Comparison of ENCODE assay signal across 31 cellular contexts in genomic region chr6:152600022-152600421, GRCh38.
"Had no signal": no experiment of that assay in that cellular context is flagged by ENCODE, and none has a peak within 500 bp of the region (broad histone marks: within the 10 kb centered on the region; RNA-seq: fewer than 3 reads in every experiment).

No MANE protein-coding gene starts in this region.

- H3K4me1 ChIP-seq: body of pancreas, pancreas, psoas muscle had no signal

- ATAC-seq: activated CD4-positive, CD25-positive, alpha-beta regulatory T cell treated with anti-CD3 and anti-CD28 coated beads, Interleukin-2, amount 50 U/mL, for 24 hours; body of pancreas; esophagus mucosa; pancreas; psoas muscle; stimulated activated naive B cell treated with anti-CD40 and anti-IgM and Interleukin-4, amounts not matched to agents 10 μg/mL and 1 μg/mL and 100 μg/mL, for 72 hours; T-helper 17 cell had no signal

- H3K9me3 ChIP-seq: adrenal gland, body of pancreas, heart left ventricle, lower lobe of right lung, pancreas, psoas muscle, stomach, tibial nerve had no signal

- H3K4me3 Mint-ChIP-seq: activated CD4-positive, alpha-beta memory T cell treated with anti-CD3 and anti-CD28 coated beads for 36 hours; activated naive CD4-positive, alpha-beta T cell treated with anti-CD3 and anti-CD28 coated beads for 36 hours; activated naive CD8-positive, alpha-beta T cell treated with anti-CD3 and anti-CD28 coated beads for 36 hours; activated T-helper 1 cell treated with anti-CD3 and anti-CD28 coated beads, Interleukin-12 subunit alpha, Interleukin-12 subunit beta, Interleukin-2, Interleukin-4 antibody, amounts not matched to agents 30 ng/mL and 10 ng/mL and 1 ng/mL, durations not matched to agents 14 hours and 24 hours and 36 hours; dendritic cell treated with granulocyte-macrophage colony-stimulating factor and Interleukin-4, amounts not matched to agents 40 ng/mL and 50 ng/mL, for 4 days; endodermal cell; stimulated activated naive B cell treated with anti-CD40 and anti-IgM and Interleukin-4, amounts not matched to agents 10 μg/mL and 1 μg/mL and 100 μg/mL, for 72 hours; T-helper 17 cell had no signal

- H3K27ac Mint-ChIP-seq: activated CD4-positive, alpha-beta memory T cell treated with anti-CD3 and anti-CD28 coated beads for 36 hours; activated naive CD4-positive, alpha-beta T cell treated with anti-CD3 and anti-CD28 coated beads for 36 hours; activated naive CD8-positive, alpha-beta T cell treated with anti-CD3 and anti-CD28 coated beads for 36 hours; activated T-helper 1 cell treated with anti-CD3 and anti-CD28 coated beads, Interleukin-12 subunit alpha, Interleukin-12 subunit beta, Interleukin-2, Interleukin-4 antibody, amounts not matched to agents 30 ng/mL and 10 ng/mL and 1 ng/mL, durations not matched to agents 14 hours and 24 hours and 36 hours; dendritic cell treated with granulocyte-macrophage colony-stimulating factor and Interleukin-4, amounts not matched to agents 40 ng/mL and 50 ng/mL, for 4 days; endodermal cell; stimulated activated naive B cell treated with anti-CD40 and anti-IgM and Interleukin-4, amounts not matched to agents 10 μg/mL and 1 μg/mL and 100 μg/mL, for 72 hours; T-helper 17 cell had no signal

- H3K9me3 Mint-ChIP-seq: activated CD4-positive, alpha-beta memory T cell treated with anti-CD3 and anti-CD28 coated beads for 36 hours; activated naive CD4-positive, alpha-beta T cell treated with anti-CD3 and anti-CD28 coated beads for 36 hours; activated naive CD8-positive, alpha-beta T cell treated with anti-CD3 and anti-CD28 coated beads for 36 hours; activated T-helper 1 cell treated with anti-CD3 and anti-CD28 coated beads, Interleukin-12 subunit alpha, Interleukin-12 subunit beta, Interleukin-2, Interleukin-4 antibody, amounts not matched to agents 30 ng/mL and 10 ng/mL and 1 ng/mL, durations not matched to agents 14 hours and 24 hours and 36 hours; dendritic cell treated with granulocyte-macrophage colony-stimulating factor and Interleukin-4, amounts not matched to agents 40 ng/mL and 50 ng/mL, for 4 days; stimulated activated naive B cell treated with anti-CD40 and anti-IgM and Interleukin-4, amounts not matched to agents 10 μg/mL and 1 μg/mL and 100 μg/mL, for 72 hours had no signal

- H3K27ac ChIP-seq: body of pancreas, pancreas, psoas muscle, WERI-Rb-1 had no signal

- H3K4me1 Mint-ChIP-seq: activated naive CD8-positive, alpha-beta T cell treated with anti-CD3 and anti-CD28 coated beads for 36 hours; stimulated activated naive B cell treated with anti-CD40 and anti-IgM and Interleukin-4, amounts not matched to agents 10 μg/mL and 1 μg/mL and 100 μg/mL, for 72 hours had no signal

- H3K27me3 Mint-ChIP-seq: dendritic cell treated with granulocyte-macrophage colony-stimulating factor and Interleukin-4, amounts not matched to agents 40 ng/mL and 50 ng/mL, for 4 days had no signal

- DNase-seq: activated CD4-positive, alpha-beta memory T cell treated with anti-CD3 and anti-CD28 coated beads for 36 hours; activated CD4-positive, alpha-beta T cell treated with anti-CD3 and anti-CD28 coated beads for 48 hours; activated CD8-positive, alpha-beta memory T cell treated with anti-CD3 and anti-CD28 coated beads, Interleukin-2, amount 50 U/mL, for 4 hours; activated effector memory CD4-positive, alpha-beta T cell treated with anti-CD3 and anti-CD28 coated beads, Interleukin-2, amount 50 U/mL, for 16 hours; activated naive CD4-positive, alpha-beta T cell treated with anti-CD3 and anti-CD28 coated beads for 36 hours; activated naive CD8-positive, alpha-beta T cell treated with anti-CD3 and anti-CD28 coated beads for 36 hours; activated T-cell treated with anti-CD3 and anti-CD28 coated beads, Interleukin-2, amount 50 U/mL, for 1 hour; adrenal gland; aorta; body of pancreas; endodermal cell; foreskin fibroblast; heart left ventricle; kidney glomerular epithelial cell; lower lobe of right lung; mesenchymal stem cell; nucleus accumbens; pancreas; psoas muscle; stimulated activated CD4-positive, alpha-beta T cell treated with anti-CD3 and anti-CD28 coated beads, Interleukin-15, amount 100 ng/mL, for 24 hours; stimulated activated CD4-positive, alpha-beta T cell treated with anti-CD3 and anti-CD28 coated beads, Interleukin-2, amount 100 ng/mL, for 24 hours; stimulated activated naive B cell treated with anti-CD40 and anti-IgM and Interleukin-4, amounts not matched to agents 10 μg/mL and 1 μg/mL and 100 μg/mL, for 72 hours; stomach; T-helper 17 cell; T1000; WERI-Rb-1 had no signal

- H3K36me3 Mint-ChIP-seq: activated CD4-positive, alpha-beta memory T cell treated with anti-CD3 and anti-CD28 coated beads for 36 hours; activated naive CD8-positive, alpha-beta T cell treated with anti-CD3 and anti-CD28 coated beads for 36 hours; stimulated activated naive B cell treated with anti-CD40 and anti-IgM and Interleukin-4, amounts not matched to agents 10 μg/mL and 1 μg/mL and 100 μg/mL, for 72 hours had no signal

- H3K36me3 ChIP-seq: adrenal gland, heart left ventricle, lower lobe of right lung, pancreas, stomach, tibial nerve, WERI-Rb-1 had no signal

- H3K27me3 ChIP-seq: adrenal gland, body of pancreas, heart left ventricle, pancreas, stomach, tibial nerve had no signal

- H3K4me3 ChIP-seq: adrenal gland, body of pancreas, heart left ventricle, lower lobe of right lung, pancreas, psoas muscle, stomach, tibial nerve had no signal
